Comparison of ENCODE assay signal across 24 cellular contexts in the genomic region with DNA sequence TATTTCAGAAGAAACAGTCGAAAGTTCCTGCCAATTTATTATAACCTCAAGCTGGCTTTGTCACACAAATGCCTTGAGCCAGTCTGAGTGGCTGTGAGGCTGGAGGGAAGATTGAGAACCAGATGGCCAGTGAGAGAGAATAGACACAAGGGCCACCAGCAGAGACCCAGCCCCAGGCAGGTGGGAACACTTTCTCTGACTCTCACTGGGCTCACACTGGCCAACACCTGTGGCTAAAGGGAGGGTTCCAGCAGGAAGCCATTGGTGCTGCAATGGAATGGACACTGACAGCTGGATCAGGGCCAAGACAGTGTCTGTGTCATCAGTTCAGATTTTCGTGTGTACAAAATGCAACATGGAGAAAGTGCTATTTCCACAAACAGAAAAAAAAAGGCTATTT. TPM values are rescaled to one million over a fixed set of nuclear protein-coding genes. Genes with fewer than 3 reads are reported as not detected.
DNase-seq lines count a peak whose midpoint lies in the region; ATAC-seq and TF ChIP-seq lines count a peak whose summit lies in the region.
"Had no signal": no experiment of that assay in that cellular context is flagged by ENCODE, and none has a peak within 500 bp of the region (broad histone marks: within the 10 kb centered on the region; RNA-seq: fewer than 3 reads in every experiment).

No MANE protein-coding gene starts in this region.

- peaks cover 0 to 12% of the 10 kb centered on the region in 2 donors for H3K4me1 ChIP-seq in right atrium auricular region
- H3K4me1 ChIP-seq in heart left ventricle = peaks cover 0 to 12% (median 6%) of the 10 kb centered on the region in 12 donors

- H3K9me3 ChIP-seq in right atrium auricular region (no peaks in the 10 kb centered on the region), heart left ventricle (no peaks in the 10 kb centered on the region)

- TF ChIP-seq POLR2A in heart left ventricle (IDR thresholded peaks at IDR 0.05) = no peak

- intact Hi-C loops in heart left ventricle (cut with DNase I) = loop anchor here in 2 of 10 donors (10.0 kb wide), 1 partner anchor 72 kb away; no protein-coding TSS in a partner anchor

- DNase-seq in NCI-H1417 (lab: John Stamatoyannopoulos, UW) = peak in 2 of 3 experiments; percentile 21 to 40
- no peak for DNase-seq in NCI-H1417 treated with DMSO at 0.1 percent for 48 hours (lab: John Stamatoyannopoulos, UW)
- peak; percentile 38 for DNase-seq in right atrium auricular region (ENCODE audit: low spot score)
- DNase-seq in heart left ventricle = no peak
- peak; percentile 64 for DNase-seq in cerebellum (ENCODE audit: low spot score)
- DNase-seq in ureter (ENCODE audit: low spot score) = peak; percentile 15
- DNase-seq in activated CD4-positive, CD25-positive, alpha-beta regulatory T cell (lab: John Stamatoyannopoulos, UW) = no peak
- DNase-seq: CD4-positive, alpha-beta memory T cell; DMS153; GDM1; Kasumi-1; MM.1S; NCI-H1048; NCI-H1436 treated with DMSO at 0.1 percent for 48 hours; NCI-H2029 treated with DMSO at 0.1 percent for 48 hours; NCI-H226; NCI-H526; NK-92 treated with Interleukin-12 subunit alpha and Interleukin-12 subunit beta, amount 100 ng/mL, for 24 hours; SHP77 treated with DMSO at 0.1 percent for 48 hours had no signal

- 54 to 72% (median 69%) methylated on average over 2 of the region's 2 CpGs for WGBS in heart left ventricle, 4 donors

- no peak for ATAC-seq in heart left ventricle
- no peak for ATAC-seq in GM18909 (IDR thresholded peaks at IDR 0.05; ENCODE audit: poor library complexity, unreplicated experiment)

- no peak for TF ChIP-seq CTCF in right atrium auricular region (IDR thresholded peaks at IDR 0.05)
- TF ChIP-seq CTCF in heart left ventricle (IDR thresholded peaks at IDR 0.05) = no peak

- H3K4me3 ChIP-seq in right atrium auricular region (no peak overlapping the region), heart left ventricle (no peak overlapping the region)
- H3K4me3 ChIP-seq: BLaER1 treated with 17β-estradiol and CSF1 and Interleukin-3, amounts not matched to agents 10 nM and 100 nM; SK-N-MC had no signal

- H3K27ac ChIP-seq in right atrium auricular region (no peak overlapping the region), heart left ventricle (no peak overlapping the region)
- H3K27ac ChIP-seq: 22Rv1; BLaER1 treated with 17β-estradiol and CSF1 and Interleukin-3, amounts not matched to agents 10 nM and 100 nM; RWPE1; SK-N-MC had no signal

- no peaks in the 10 kb centered on the region for H3K27me3 ChIP-seq in right atrium auricular region
- H3K27me3 ChIP-seq in heart left ventricle = peaks cover 0 to 13% (median 0%) of the 10 kb centered on the region in 9 donors
- H3K27me3 ChIP-seq: BLaER1 treated with 17β-estradiol and CSF1 and Interleukin-3, amounts not matched to agents 10 nM and 100 nM had no signal

- H3K36me3 ChIP-seq in right atrium auricular region (no peaks in the 10 kb centered on the region), heart left ventricle (no peaks in the 10 kb centered on the region)
- H3K36me3 ChIP-seq: BLaER1 treated with 17β-estradiol and CSF1 and Interleukin-3, amounts not matched to agents 10 nM and 100 nM had no signal

RNA-seq across cellular contexts. Expression of gene LOXHD1, which starts 29.9 kb away (rescaled TPM):
- total RNA-seq in right atrium auricular region = under 1 TPM in 1 of 2 donors, not detected in 1; 0.11 TPM
- 1 to 10 TPM in 3 of 9 donors, under 1 TPM in 6; 0.19 to 1.9 (median 0.54) TPM for total RNA-seq in heart left ventricle
- polyA plus RNA-seq in heart left ventricle = under 1 TPM; 0.28 to 0.72 TPM
- 0.18 TPM for total RNA-seq in cerebellum
- total RNA-seq in ureter = 0.29 TPM
- total RNA-seq: CD4-positive, alpha-beta memory T cell had no signal
- polyA plus RNA-seq: CD4-positive, alpha-beta memory T cell had no signal

Comparison
In these comparisons a context has a peak if more than half of its experiments do, and no peak if none do; other contexts are left out.
1. DNase-seq: peak in NCI-H1417 (2 of 3), right atrium auricular region (single experiment), cerebellum (single experiment) and ureter (single experiment); none in NCI-H1417 treated with DMSO at 0.1 percent for 48 hours (single experiment), heart left ventricle (0 of 5) and activated CD4-positive, CD25-positive, alpha-beta regulatory T cell (0 of 4).